Comparison of ENCODE assay signal across 1 cellular context in genomic region chr18:70205421-70206397, GRCh38.
TF ChIP-seq lines count a peak whose summit lies in the region.

TSS of gene RTTN (minus strand) at chr18:70205687. CDS start at chr18:70205658, 29 bp downstream.

TF ChIP-seq in HepG2, 621 proteins besides CTCF, POLR2A, EP300 and RAD21 (continued from another document and continues in another):
- TF ChIP-seq AHDC1 (CRISPR knock-in tag; IDR thresholded peaks at IDR 0.05; ENCODE audit: borderline replicate concordance) (peak; percentile 71), FOXP1 (IDR thresholded peaks at IDR 0.05) (no peak), FOXP1 (CRISPR knock-in tag; IDR thresholded peaks at IDR 0.05) (0 out of 2 replicates have a peak, but pooled peaks have one; percentile 15), RARA (CRISPR knock-in tag; IDR thresholded peaks at IDR 0.05) (0 out of 2 replicates have a peak, but pooled peaks have one; percentile 6), SOX13 (IDR thresholded peaks at IDR 0.05) (no peak), SOX13 (CRISPR knock-in tag; conservative IDR thresholded peaks at IDR 0.05 in 1 of 2, IDR thresholded peaks at IDR 0.05 in 1 of 2) (peak in 1 of 2 experiments; percentile 43; a peak in 1 of 4 replicates), KMT2B (CRISPR knock-in tag; IDR thresholded peaks at IDR 0.05) (peak; percentile 98), ZFP36L1 (CRISPR knock-in tag; IDR thresholded peaks at IDR 0.05) (peak; percentile 89), POLR2AphosphoS5 (IDR thresholded peaks at IDR 0.05; ENCODE audit: low read depth, low read length) (peak; percentile 41; the same call in 1 of the 2 replicates), ZNF264 (CRISPR knock-in tag; IDR thresholded peaks at IDR 0.05) (peak; percentile 70; the same call in 1 of the 2 replicates), ZNF570 (CRISPR knock-in tag; IDR thresholded peaks at IDR 0.05; ENCODE audit: borderline replicate concordance) (no peak), ZNF512B (CRISPR knock-in tag; IDR thresholded peaks at IDR 0.05; ENCODE audit: borderline replicate concordance) (no peak), NKX3-1 (CRISPR knock-in tag; IDR thresholded peaks at IDR 0.05) (peak; percentile 68; the same call in 1 of the 2 replicates), ZNF614 (CRISPR knock-in tag; IDR thresholded peaks at IDR 0.05; ENCODE audit: borderline replicate concordance) (peak; percentile 82; the same call in 1 of the 2 replicates), SP5 (CRISPR knock-in tag; IDR thresholded peaks at IDR 0.05; ENCODE audit: borderline replicate concordance, low read depth) (peak; percentile 65; the same call in 1 of the 2 replicates), SRSF9 (IDR thresholded peaks at IDR 0.05; ENCODE audit: borderline replicate concordance, insufficient read depth, low read depth, low read length, poor library complexity, severe bottlenecking) (no peak), ZNF646 (CRISPR knock-in tag; IDR thresholded peaks at IDR 0.05) (no peak; the same call in 1 of the 2 replicates), ZNF484 (CRISPR knock-in tag; IDR thresholded peaks at IDR 0.05; ENCODE audit: borderline replicate concordance, low read depth) (no peak), XRCC5 (optimal IDR thresholded peaks at IDR 0.05; ENCODE audit: low read length) (peak; percentile 97), ZSCAN25 (CRISPR knock-in tag; IDR thresholded peaks at IDR 0.05) (peak; percentile 74), TBX2 (CRISPR knock-in tag; IDR thresholded peaks at IDR 0.05; ENCODE audit: borderline replicate concordance) (peak; percentile 78; the same call in 1 of the 2 replicates), ZNF749 (CRISPR knock-in tag; IDR thresholded peaks at IDR 0.05; ENCODE audit: borderline replicate concordance) (peak; percentile 95), ZNF224 (CRISPR knock-in tag; IDR thresholded peaks at IDR 0.05) (peak; percentile 79), THAP7 (CRISPR knock-in tag; IDR thresholded peaks at IDR 0.05) (peak; percentile 3; the same call in 1 of the 2 replicates), ZEB1 (IDR thresholded peaks at IDR 0.05; ENCODE audit: insufficient replicate concordance, low read depth) (peak; percentile 83), XBP1 (CRISPR knock-in tag; IDR thresholded peaks at IDR 0.05) (0 out of 2 replicates have a peak, but pooled peaks have one; percentile 21), U2AF2 (IDR thresholded peaks at IDR 0.05; ENCODE audit: low read depth, low read length) (peak; percentile 34; the same call in 1 of the 2 replicates), ZNF737 (CRISPR knock-in tag; IDR thresholded peaks at IDR 0.05; ENCODE audit: borderline replicate concordance) (peak; percentile 85; the same call in 1 of the 2 replicates), ZBTB26 (CRISPR knock-in tag; IDR thresholded peaks at IDR 0.05; ENCODE audit: borderline replicate concordance) (peak; percentile 83; the same call in 1 of the 2 replicates), ZNF879 (CRISPR knock-in tag; IDR thresholded peaks at IDR 0.05) (no peak), ZNF691 (CRISPR knock-in tag; IDR thresholded peaks at IDR 0.05; ENCODE audit: borderline replicate concordance, low read depth) (peak; percentile 89; the same call in 1 of the 2 replicates), KAT8 (CRISPR knock-in tag; IDR thresholded peaks at IDR 0.05) (peak; percentile 96), TCF7L2 (IDR thresholded peaks at IDR 0.05; ENCODE audit: low read depth, low read length) (no peak), MLLT10 (CRISPR knock-in tag; IDR thresholded peaks at IDR 0.05) (no peak), NRL (CRISPR knock-in tag; IDR thresholded peaks at IDR 0.05; ENCODE audit: borderline replicate concordance) (peak; percentile 73; the same call in 1 of the 2 replicates), ZNF780A (CRISPR knock-in tag; IDR thresholded peaks at IDR 0.05) (peak; percentile 63; the same call in 1 of the 2 replicates), ATF2 (CRISPR knock-in tag; IDR thresholded peaks at IDR 0.05) (peak; percentile 87), ZNF563 (CRISPR knock-in tag; IDR thresholded peaks at IDR 0.05) (peak; percentile 86), ISL2 (CRISPR knock-in tag; IDR thresholded peaks at IDR 0.05) (0 out of 2 replicates have a peak, but pooled peaks have one; percentile 72), ZNF670 (CRISPR knock-in tag; IDR thresholded peaks at IDR 0.05; ENCODE audit: borderline replicate concordance) (peak; percentile 86), FOXK1 (CRISPR knock-in tag; IDR thresholded peaks at IDR 0.05; ENCODE audit: borderline replicate concordance, low read depth) (peak; percentile 90)
